8 cellular contexts compared by ENCODE assay signal in the genomic region with DNA sequence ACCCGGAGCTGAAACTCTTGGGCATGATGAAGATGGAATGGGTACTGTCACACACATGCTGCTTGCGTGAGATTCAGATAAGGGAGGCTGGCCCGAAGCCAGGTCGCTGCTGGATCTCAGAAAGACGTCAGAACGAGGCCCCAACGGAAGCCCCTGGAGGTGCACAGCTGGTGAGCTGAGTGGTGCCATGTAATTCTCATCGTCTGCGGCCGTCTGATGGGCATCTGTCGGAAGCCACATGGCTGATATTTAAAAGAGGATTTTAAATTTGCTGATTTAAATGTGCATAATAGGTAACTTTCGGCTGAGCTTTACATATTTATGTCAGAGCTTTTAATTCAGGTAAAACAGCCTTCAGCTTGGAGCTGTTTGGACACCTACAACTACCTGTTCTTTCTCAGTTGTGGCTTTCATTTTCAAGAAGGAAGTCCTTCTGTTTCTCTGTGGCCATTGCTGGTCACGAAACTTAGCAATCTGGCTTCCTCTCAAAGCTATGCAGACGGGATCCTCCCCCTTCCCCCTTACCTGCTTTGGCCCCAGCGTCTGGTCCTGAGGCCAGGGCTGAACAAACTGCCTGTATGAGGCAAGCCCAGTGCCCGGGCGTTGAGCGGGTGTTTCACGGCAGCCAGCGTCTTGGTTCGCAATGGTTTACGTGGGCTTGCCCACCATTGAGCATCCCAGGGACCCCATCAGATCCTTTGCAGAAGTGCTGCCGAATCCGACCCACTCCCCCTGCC. TPM values are rescaled to one million over a fixed set of nuclear protein-coding genes. Genes with fewer than 3 reads are reported as not detected.
DNase-seq lines count a peak whose midpoint lies in the region; ATAC-seq, FAIRE-seq and TF ChIP-seq lines count a peak whose summit lies in the region.

No MANE protein-coding gene starts in this region.

- no peak for TF ChIP-seq POLR2A in GM12891 (IDR thresholded peaks at IDR 0.05; ENCODE audit: low read depth, low read length)
- TF ChIP-seq POLR2A in spleen (IDR thresholded peaks at IDR 0.05) = no peak

- no peak for FAIRE-seq in GM12891 (lab: Jason Lieb, UNC)

- peaks cover 0 to 23% (median 0%) of the 10 kb centered on the region in 6 donors for H3K36me3 ChIP-seq in spleen

- DNase-seq in GM12891 (ENCODE audit: insufficient read length, low spot score) = peak; percentile 95
- DNase-seq in NCI-H345 treated with DMSO at 0.1 percent for 48 hours (lab: John Stamatoyannopoulos, UW; ENCODE audit: unreplicated experiment) = peak; percentile 81
- peak; percentile 78 for DNase-seq in activated CD8-positive, alpha-beta memory T cell treated with anti-CD3 and anti-CD28 coated beads, Interleukin-2, amount 50 U/mL, for 4 hours
- DNase-seq in fibroblast of villous mesenchyme (ENCODE audit: low read depth) = peak; percentile 64
- DNase-seq in spleen = peak; percentile 92
- no peak for DNase-seq in hippocampal formation (lab: John Stamatoyannopoulos, UW)
- DNase-seq in UCSD-AML1 (lab: John Stamatoyannopoulos, UW; ENCODE audit: unreplicated experiment) = no peak

- intact Hi-C loops in spleen (cut with DNase I; ENCODE audit: low total_unique reads) = no loop called here

- WGBS in spleen, 5 donors = 11 to 19% (median 14%) methylated on average over 14 to 24 of the region's 24 CpGs

- H3K9me3 ChIP-seq in spleen = no peaks in the 10 kb centered on the region

- H3K27ac ChIP-seq in spleen = peak overlapping the region; percentile 43 to 98 (median 95)

- no peaks in the 10 kb centered on the region for H3K27me3 ChIP-seq in spleen (replicated peaks in 1 of 7)

- TF ChIP-seq CTCF in fibroblast of villous mesenchyme (IDR thresholded peaks at IDR 0.05; ENCODE audit: insufficient read depth, low read depth, low read length) (no peak), spleen (IDR thresholded peaks at IDR 0.05 in 8 of 11, conservative IDR thresholded peaks at IDR 0.05 in 3 of 11) (no peak)

- peak; percentile 43 for ATAC-seq in HG02623 (IDR thresholded peaks at IDR 0.05; ENCODE audit: unreplicated experiment)

- H3K4me3 ChIP-seq in fibroblast of villous mesenchyme (ENCODE audit: low read depth, low read length) (no peak overlapping the region), spleen (peak overlapping the region in 6 of 8 donors; percentile 8 to 67 (median 26))

- H3K4me1 ChIP-seq in spleen = peaks cover 31 to 94% (median 59%) of the 10 kb centered on the region in 6 donors

TF ChIP-seq in GM12891, 5 proteins besides CTCF, POLR2A, EP300 and RAD21:
- TF ChIP-seq SPI1 (IDR thresholded peaks at IDR 0.05; ENCODE audit: low read depth, low read length) = peak; percentile 79
- TF ChIP-seq PAX5 (IDR thresholded peaks at IDR 0.05; ENCODE audit: insufficient read depth, low read length, severe bottlenecking) = no peak
- no peak for TF ChIP-seq TAF1 (IDR thresholded peaks at IDR 0.05; ENCODE audit: low read depth, low read length)
- no peak; the same call in 1 of the 2 replicates for TF ChIP-seq POU2F2 (IDR thresholded peaks at IDR 0.05; ENCODE audit: low read depth, low read length)
- peak; percentile 58 for TF ChIP-seq POLR2AphosphoS5 (IDR thresholded peaks at IDR 0.05; ENCODE audit: low read depth, low read length)

RNA-seq across cellular contexts. Expression of a gene that starts 9.2 kb away (rescaled TPM):
- polyA plus RNA-seq in GM12891 (2012; ENCODE audit: low read depth, missing spikeins) = 11.7 TPM
- total RNA-seq in fibroblast of villous mesenchyme (0.97 and 3.0 TPM in 2 replicates), spleen (10 to 100 TPM in 2 of 7 donors, 1 to 10 TPM in 5; 2.9 to 16.3 (median 7.1) TPM)
- 1 to 10 TPM; 4.7 to 7.7 (median 5.9) TPM for polyA plus RNA-seq in spleen

RNA-seq across cellular contexts. Expression of a gene that starts 57.2 kb away (rescaled TPM):
- polyA plus RNA-seq in GM12891 (2012; ENCODE audit: low read depth, missing spikeins) = not detected
- total RNA-seq in fibroblast of villous mesenchyme = under 0.01 TPM in 2 replicates
- total RNA-seq in spleen = 1 to 10 TPM in 3 of 7 donors, under 1 TPM in 4; 0.51 to 5.7 (median 0.92) TPM
- under 1 TPM; 0.14 to 0.30 (median 0.26) TPM for polyA plus RNA-seq in spleen

Comparison
In these comparisons a context has a peak if more than half of its experiments do, and no peak if none do; other contexts are left out.
1. DNase-seq: peak in GM12891 (single experiment), NCI-H345 treated with DMSO at 0.1 percent for 48 hours (single experiment), activated CD8-positive, alpha-beta memory T cell treated with anti-CD3 and anti-CD28 coated beads, Interleukin-2, amount 50 U/mL, for 4 hours (single experiment), fibroblast of villous mesenchyme (single experiment) and spleen (single experiment); none in hippocampal formation (0 of 2) and UCSD-AML1 (single experiment).